In genomic region chr11:115699326-115699725, GRCh38 we compare ENCODE assay signal across 16 cellular contexts.
"Had no signal": no experiment of that assay in that cellular context is flagged by ENCODE, and none has a peak within 500 bp of the region (broad histone marks: within the 10 kb centered on the region; RNA-seq: fewer than 3 reads in every experiment).

No MANE protein-coding gene starts in this region.

- H3K36me3 Mint-ChIP-seq: natural killer cell treated with Interleukin-12 subunit alpha and Interleukin-12 subunit beta and Interleukin-15 and Interleukin-18, amount 100 ng/mL, for 72 hours; T-cell had no signal

- H3K36me3 ChIP-seq: left lung had no signal

- H3K4me1 Mint-ChIP-seq: activated CD4-positive, alpha-beta T cell treated with anti-CD3 and anti-CD28 coated beads, Interleukin-2, amount 10 ng/mL, durations not matched to agents 7 days and 5 days; stimulated activated naive B cell treated with anti-CD40 and anti-IgM and Interleukin-4, amounts not matched to agents 10 μg/mL and 1 μg/mL and 100 μg/mL, for 72 hours; T-cell had no signal

- H3K4me1 ChIP-seq: left lung had no signal

- H3K4me2 ChIP-seq: SK-N-SH had no signal

- FAIRE-seq: colon had no signal

- H3K27me3 Mint-ChIP-seq: activated CD4-positive, alpha-beta T cell treated with anti-CD3 and anti-CD28 coated beads, Interleukin-2, amount 10 ng/mL, durations not matched to agents 7 days and 5 days had no signal

- H3K27ac Mint-ChIP-seq: activated CD4-positive, alpha-beta T cell treated with anti-CD3 and anti-CD28 coated beads, Interleukin-2, amount 10 ng/mL, durations not matched to agents 7 days and 5 days; activated T-helper 1 cell treated with anti-CD3 and anti-CD28 coated beads, Interleukin-12 subunit alpha, Interleukin-12 subunit beta, Interleukin-2, Interleukin-4 antibody, amounts not matched to agents 30 ng/mL and 10 ng/mL and 1 ng/mL, durations not matched to agents 14 hours and 24 hours and 36 hours; natural killer cell treated with Interleukin-12 subunit alpha and Interleukin-12 subunit beta and Interleukin-15 and Interleukin-18, amount 100 ng/mL, for 72 hours; stimulated activated naive B cell treated with anti-CD40 and anti-IgM and Interleukin-4, amounts not matched to agents 10 μg/mL and 1 μg/mL and 100 μg/mL, for 72 hours; T-cell had no signal

- H3K9me3 ChIP-seq: psoas muscle, SK-N-SH had no signal

- ATAC-seq: esophagus mucosa; natural killer cell treated with Interleukin-12 subunit alpha and Interleukin-12 subunit beta and Interleukin-15 and Interleukin-18, amount 100 ng/mL, for 72 hours; stimulated activated naive B cell treated with anti-CD40 and anti-IgM and Interleukin-4, amounts not matched to agents 10 μg/mL and 1 μg/mL and 100 μg/mL, for 72 hours; T-cell had no signal

- H3K4me3 Mint-ChIP-seq: activated CD4-positive, alpha-beta T cell treated with anti-CD3 and anti-CD28 coated beads, Interleukin-2, amount 10 ng/mL, durations not matched to agents 7 days and 5 days; activated T-helper 1 cell treated with anti-CD3 and anti-CD28 coated beads, Interleukin-12 subunit alpha, Interleukin-12 subunit beta, Interleukin-2, Interleukin-4 antibody, amounts not matched to agents 30 ng/mL and 10 ng/mL and 1 ng/mL, durations not matched to agents 14 hours and 24 hours and 36 hours; natural killer cell treated with Interleukin-12 subunit alpha and Interleukin-12 subunit beta and Interleukin-15 and Interleukin-18, amount 100 ng/mL, for 72 hours; stimulated activated naive B cell treated with anti-CD40 and anti-IgM and Interleukin-4, amounts not matched to agents 10 μg/mL and 1 μg/mL and 100 μg/mL, for 72 hours; T-cell had no signal

- H3K9me3 Mint-ChIP-seq: activated CD4-positive, alpha-beta T cell treated with anti-CD3 and anti-CD28 coated beads, Interleukin-2, amount 10 ng/mL, durations not matched to agents 7 days and 5 days had no signal

- H3K9ac ChIP-seq: SK-N-SH had no signal

- DNase-seq: activated CD4-positive, alpha-beta T cell treated with anti-CD3 and anti-CD28 coated beads, Interleukin-2, amount 10 ng/mL, durations not matched to agents 7 days and 5 days; activated CD8-positive, alpha-beta memory T cell treated with anti-CD3 and anti-CD28 coated beads, Interleukin-2, amount 50 U/mL, for 48 hours; activated naive CD4-positive, alpha-beta T cell treated with Interleukin-2 at 50 U/mL for 16 hours; aorta; left lung; mesenchymal stem cell; psoas muscle; SK-N-SH; stimulated activated CD4-positive, alpha-beta T cell treated with anti-CD3 and anti-CD28 coated beads, Interleukin-2, amount 100 ng/mL, for 48 hours; stimulated activated naive B cell treated with anti-CD40 and anti-IgM and Interleukin-4, amounts not matched to agents 10 μg/mL and 1 μg/mL and 100 μg/mL, for 72 hours; T-cell; T-helper 9 cell had no signal

- H3K4me3 ChIP-seq: left lung, psoas muscle had no signal

- H3K27me3 ChIP-seq: left lung had no signal

- H3K27ac ChIP-seq: left lung, psoas muscle had no signal
